Comparison of ENCODE assay signal across 9 cellular contexts in genomic region chr3:130112651-130113073, GRCh38. TPM values are rescaled to one million over a fixed set of nuclear protein-coding genes. Genes with fewer than 3 reads are reported as not detected.
DNase-seq lines count a peak whose midpoint lies in the region; ATAC-seq, FAIRE-seq and TF ChIP-seq lines count a peak whose summit lies in the region.
"Not testable (repeated sequence)": the region's sequence is repeated elsewhere in the genome, so short reads cannot be mapped to it uniquely, and the experiment has no call there.
"Had no signal": no experiment of that assay in that cellular context is flagged by ENCODE, and none has a peak within 500 bp of the region (broad histone marks: within the 10 kb centered on the region; RNA-seq: fewer than 3 reads in every experiment).

No MANE protein-coding gene starts in this region.

- H3K9me3 Mint-ChIP-seq in Calu3 (ENCODE audit: low read depth, unreplicated experiment); activated CD4-positive, alpha-beta memory T cell treated with anti-CD3 and anti-CD28 coated beads, Interleukin-2, amount 10 ng/mL, durations not matched to agents 7 days and 5 days; memory B cell; progenitor cell of endocrine pancreas (ENCODE audit: low read depth): not testable (repeated sequence)

- not testable (repeated sequence) for ATAC-seq in foreskin keratinocyte; memory B cell (ENCODE audit: low read depth)

- not testable (repeated sequence) for TF ChIP-seq POLR2A in NB4 (IDR thresholded peaks at IDR 0.05; ENCODE audit: extremely low read depth, insufficient read length); tibial nerve (IDR thresholded peaks at IDR 0.05)

- H3K27ac Mint-ChIP-seq in Calu3 (ENCODE audit: unreplicated experiment); activated CD4-positive, alpha-beta memory T cell treated with anti-CD3 and anti-CD28 coated beads, Interleukin-2, amount 10 ng/mL, durations not matched to agents 7 days and 5 days: not testable (repeated sequence)
- H3K27ac Mint-ChIP-seq in memory B cell, result peak overlapping the region; percentile 99
- peak overlapping the region; percentile 98 for H3K27ac Mint-ChIP-seq in progenitor cell of endocrine pancreas

- H3K27me3 ChIP-seq in bronchial epithelial cell (ENCODE audit: control insufficient read depth, insufficient read depth, low read length); foreskin keratinocyte; tibial nerve: not testable (repeated sequence)

- FAIRE-seq in bronchial epithelial cell (lab: Jason Lieb, UNC), result not testable (repeated sequence)

- peaks cover 27% of the 10 kb centered on the region for H3K4me1 Mint-ChIP-seq in Calu3 (ENCODE audit: low read depth, unreplicated experiment)
- H3K4me1 Mint-ChIP-seq in activated CD4-positive, alpha-beta memory T cell treated with anti-CD3 and anti-CD28 coated beads, Interleukin-2, amount 10 ng/mL, durations not matched to agents 7 days and 5 days, result peaks cover 21% of the 10 kb centered on the region
- H3K4me1 Mint-ChIP-seq in memory B cell, result not testable (repeated sequence)
- peaks cover 11% of the 10 kb centered on the region for H3K4me1 Mint-ChIP-seq in progenitor cell of endocrine pancreas (ENCODE audit: low read depth)

- peaks cover 37% of the 10 kb centered on the region for H3K36me3 Mint-ChIP-seq in Calu3 (ENCODE audit: insufficient read depth, unreplicated experiment)
- not testable (repeated sequence) for H3K36me3 Mint-ChIP-seq in activated CD4-positive, alpha-beta memory T cell treated with anti-CD3 and anti-CD28 coated beads, Interleukin-2, amount 10 ng/mL, durations not matched to agents 7 days and 5 days (ENCODE audit: low read depth); memory B cell; progenitor cell of endocrine pancreas (ENCODE audit: insufficient read depth)

- H3K4me3 ChIP-seq in NB4 (ENCODE audit: low read depth, low read length) (peak overlapping the region; percentile 78), bronchial epithelial cell (ENCODE audit: low read depth, low read length) (peak overlapping the region; percentile 44), tibial nerve (peak overlapping the region; percentile 59 to 82 (median 68))

- H3K36me3 ChIP-seq in bronchial epithelial cell (ENCODE audit: control insufficient read depth, insufficient read depth, low read length); tibial nerve: not testable (repeated sequence)

- POLR2A ChIA-PET in activated CD4-positive, alpha-beta memory T cell treated with anti-CD3 and anti-CD28 coated beads, Interleukin-2, amount 10 ng/mL, durations not matched to agents 7 days and 5 days (lab: Charles Lee), result not testable (repeated sequence)

- not testable (repeated sequence) for H3K9me3 ChIP-seq in tibial nerve

- CTCF ChIA-PET in Calu3 (lab: Charles Lee), result interaction anchor here (1.2 to 3.1 kb wide), 2 partner anchors 32 to 485 kb away, joined by 3 to 8 read pairs; no protein-coding TSS in a partner anchor
- CTCF ChIA-PET in activated CD4-positive, alpha-beta memory T cell treated with anti-CD3 and anti-CD28 coated beads, Interleukin-2, amount 10 ng/mL, durations not matched to agents 7 days and 5 days (lab: Charles Lee), result interaction anchor here (1.4 kb wide), 1 partner anchor 14 kb away, joined by 8 read pairs; no protein-coding TSS in a partner anchor

- H3K4me3 Mint-ChIP-seq in Calu3 (ENCODE audit: low read depth, unreplicated experiment), result peak overlapping the region; percentile 93
- peak overlapping the region; percentile 94 for H3K4me3 Mint-ChIP-seq in activated CD4-positive, alpha-beta memory T cell treated with anti-CD3 and anti-CD28 coated beads, Interleukin-2, amount 10 ng/mL, durations not matched to agents 7 days and 5 days
- H3K4me3 Mint-ChIP-seq in memory B cell, result peak overlapping the region; percentile 99
- peak overlapping the region; percentile 96 for H3K4me3 Mint-ChIP-seq in progenitor cell of endocrine pancreas (ENCODE audit: low read depth)

- 14 to 19% methylated on average over 10 of the region's 10 CpGs for WGBS in tibial nerve, 2 donors

- not testable (repeated sequence) for DNase-seq in Calu3; NB4 (ENCODE audit: low read depth); activated CD4-positive, alpha-beta memory T cell treated with anti-CD3 and anti-CD28 coated beads, Interleukin-2, amount 10 ng/mL, durations not matched to agents 7 days and 5 days; bronchial epithelial cell (ENCODE audit: low read depth); foreskin keratinocyte; memory B cell (ENCODE audit: low spot score in 2 of 2); progenitor cell of endocrine pancreas (ENCODE audit: low spot score, unreplicated experiment); tibial nerve (ENCODE audit: low spot score in 2 of 2)

- intact Hi-C loops in Calu3 (cut with micrococcal nuclease; ENCODE audit: unreplicated experiment), result not testable (repeated sequence)

- H3K4me1 ChIP-seq in foreskin keratinocyte, result not testable (repeated sequence)
- peaks cover 0 to 17% (median 2%) of the 10 kb centered on the region in 4 donors for H3K4me1 ChIP-seq in tibial nerve

- TF ChIP-seq CTCF in Calu3 (IDR thresholded peaks at IDR 0.05; ENCODE audit: unreplicated experiment); NB4 (IDR thresholded peaks at IDR 0.05; ENCODE audit: low read depth, low read length); bronchial epithelial cell (IDR thresholded peaks at IDR 0.05; ENCODE audit: insufficient read depth, low read length, severe bottlenecking); foreskin keratinocyte (conservative IDR thresholded peaks at IDR 0.05); progenitor cell of endocrine pancreas (IDR thresholded peaks at IDR 0.05; ENCODE audit: unreplicated experiment); tibial nerve (IDR thresholded peaks at IDR 0.05): not testable (repeated sequence)

- not testable (repeated sequence) for BruUV-seq in Calu3 (replicated peaks; lab: Mats Ljungman, UMichigan)

- H3K27ac ChIP-seq in foreskin keratinocyte (peak overlapping the region; percentile 7), tibial nerve (peak overlapping the region; percentile 78 to 91 (median 88))

- H3K27me3 Mint-ChIP-seq in Calu3 (ENCODE audit: unreplicated experiment); activated CD4-positive, alpha-beta memory T cell treated with anti-CD3 and anti-CD28 coated beads, Interleukin-2, amount 10 ng/mL, durations not matched to agents 7 days and 5 days; memory B cell; progenitor cell of endocrine pancreas: not testable (repeated sequence)

- TF ChIP-seq EP300 in tibial nerve (IDR thresholded peaks at IDR 0.05), result not testable (repeated sequence)

RNA-seq across cellular contexts. Expression of gene ALG1L2, which starts 31.0 kb away (rescaled TPM):
- total RNA-seq in Calu3 (2022) (1.6 and 2.0 TPM in 2 replicates), bronchial epithelial cell (not detected in 2 replicates), foreskin keratinocyte (not detected in 2 replicates), progenitor cell of endocrine pancreas (3.5 and 3.9 TPM in 2 replicates), tibial nerve (not detected)
- total RNA-seq in activated CD4-positive, alpha-beta memory T cell treated with anti-CD3 and anti-CD28 coated beads, Interleukin-2, amount 10 ng/mL, durations not matched to agents 7 days and 5 days, result under 1 TPM in 1 of 2 experiments, not detected in 1; 0.70 TPM
- not detected in 2 replicates for polyA plus RNA-seq in foreskin keratinocyte
- total RNA-seq: M059J had no signal
